In genomic region chr12:32036477-32037263, GRCh38 we compare ENCODE assay signal across 1 cellular context.
TF ChIP-seq lines count a peak whose summit lies in the region.

No MANE protein-coding gene starts in this region.

TF ChIP-seq in K562, 482 proteins besides CTCF, POLR2A, EP300 and RAD21 (continued from another document):
- TF ChIP-seq ZNF395 (CRISPR knock-in tag; IDR thresholded peaks at IDR 0.05), result 0 out of 2 replicates have a peak, but pooled peaks have one; percentile 3
- TF ChIP-seq PKNOX1 (IDR thresholded peaks at IDR 0.05), result 0 out of 2 replicates have a peak, but pooled peaks have one; percentile 14
- TF ChIP-seq HDAC1 (IDR thresholded peaks at IDR 0.05), result no peak
- TF ChIP-seq ARID1B (IDR thresholded peaks at IDR 0.05), result 0 out of 2 replicates have a peak, but pooled peaks have one; percentile 0
- TF ChIP-seq EHMT2 (IDR thresholded peaks at IDR 0.05), result no peak
- TF ChIP-seq ZNF57 (CRISPR knock-in tag; IDR thresholded peaks at IDR 0.05), result no peak
